8 cellular contexts compared by ENCODE assay signal in the genomic region with DNA sequence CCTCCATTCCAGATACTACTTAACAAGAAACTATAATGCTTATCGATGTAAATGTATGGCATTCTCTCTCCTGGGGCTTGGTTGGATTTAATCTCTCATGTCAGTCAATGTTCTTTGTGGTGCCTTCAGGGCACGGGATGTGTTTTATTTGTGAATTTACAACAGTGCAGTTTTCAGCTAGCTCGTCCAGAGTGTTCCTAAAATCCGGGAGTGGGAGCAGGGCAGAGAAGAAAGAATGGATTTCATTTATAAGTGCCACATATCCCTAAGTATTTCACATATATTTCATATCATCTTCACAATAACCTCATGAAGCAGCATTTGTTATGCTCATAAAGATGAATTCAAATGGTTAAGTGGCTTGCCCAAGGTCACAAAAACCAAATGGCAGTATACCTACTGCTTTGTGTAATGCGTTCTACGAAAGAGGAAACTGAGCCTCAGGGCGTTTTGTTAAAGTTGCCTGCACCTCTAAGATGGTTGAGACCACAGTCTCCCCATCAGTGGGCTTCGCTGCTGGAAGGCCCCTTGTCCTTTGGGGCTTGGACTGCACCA.
DNase-seq lines count a peak whose midpoint lies in the region; ATAC-seq and TF ChIP-seq lines count a peak whose summit lies in the region.

No MANE protein-coding gene starts in this region.

- H3K27ac Mint-ChIP-seq in chondrocyte (ENCODE audit: unreplicated experiment) (peak overlapping the region; percentile 91), nephron (peak overlapping the region; percentile 69 to 90 (median 78))

- H3K4me3 Mint-ChIP-seq in chondrocyte (ENCODE audit: unreplicated experiment) (peak overlapping the region; percentile 81), nephron (peak overlapping the region; percentile 90 to 94 (median 91))

- H3K9me3 Mint-ChIP-seq in chondrocyte (ENCODE audit: low read depth) (no peaks in the 10 kb centered on the region), nephron (no peaks in the 10 kb centered on the region)

- H3K4me1 Mint-ChIP-seq in chondrocyte (ENCODE audit: low read depth): peaks cover 27% of the 10 kb centered on the region
- H3K4me1 Mint-ChIP-seq in nephron: peaks cover 34% of the 10 kb centered on the region

- no peak for TF ChIP-seq CTCF in chondrocyte (IDR thresholded peaks at IDR 0.05)
- TF ChIP-seq CTCF in nephron (IDR thresholded peaks at IDR 0.05; ENCODE audit: unreplicated experiment in 3 of 3): no peak

- DNase-seq in KBM-7 (peak; percentile 29), chondrocyte (ENCODE audit: low spot score) (no peak), putamen (ENCODE audit: low spot score) (no peak), GDM1 (lab: John Stamatoyannopoulos, UW) (no peak), NCI-H1092 treated with DMSO at 0.1 percent for 48 hours (lab: John Stamatoyannopoulos, UW) (no peak)

- H3K9ac ChIP-seq in ES-I3 (ENCODE audit: low read depth, low read length): peak overlapping the region; percentile 66; the same call in 1 of the 2 replicates

- H3K27me3 Mint-ChIP-seq in chondrocyte (ENCODE audit: low read depth): peaks cover 1% of the 10 kb centered on the region
- peaks cover 4% of the 10 kb centered on the region for H3K27me3 Mint-ChIP-seq in nephron (ENCODE audit: low read depth)

- peak; percentile 18 for ATAC-seq in GM21529 (IDR thresholded peaks at IDR 0.05; ENCODE audit: unreplicated experiment)

- H3K9me3 ChIP-seq in ES-I3 (ENCODE audit: control insufficient read depth, insufficient read depth, low read length): no peaks in the 10 kb centered on the region

- H3K4me1 ChIP-seq in ES-I3 (ENCODE audit: insufficient read depth, low read length): peaks cover 20% of the 10 kb centered on the region

- H3K36me3 Mint-ChIP-seq in chondrocyte (ENCODE audit: low read depth) (no peaks in the 10 kb centered on the region), nephron (ENCODE audit: low read depth) (no peaks in the 10 kb centered on the region)

- in situ Hi-C loops in KBM-7 (cut with MboI; ENCODE audit: low pct_unique_long_range_greater_than_20kb, low sequenced_read_pairs): loop anchor here (10.0 kb wide), 1 partner anchor 316 kb away; no protein-coding TSS in a partner anchor

- no peaks in the 10 kb centered on the region for H3K36me3 ChIP-seq in ES-I3 (ENCODE audit: insufficient read depth, low read length)
